8 cellular contexts compared by ENCODE assay signal in the genomic region with DNA sequence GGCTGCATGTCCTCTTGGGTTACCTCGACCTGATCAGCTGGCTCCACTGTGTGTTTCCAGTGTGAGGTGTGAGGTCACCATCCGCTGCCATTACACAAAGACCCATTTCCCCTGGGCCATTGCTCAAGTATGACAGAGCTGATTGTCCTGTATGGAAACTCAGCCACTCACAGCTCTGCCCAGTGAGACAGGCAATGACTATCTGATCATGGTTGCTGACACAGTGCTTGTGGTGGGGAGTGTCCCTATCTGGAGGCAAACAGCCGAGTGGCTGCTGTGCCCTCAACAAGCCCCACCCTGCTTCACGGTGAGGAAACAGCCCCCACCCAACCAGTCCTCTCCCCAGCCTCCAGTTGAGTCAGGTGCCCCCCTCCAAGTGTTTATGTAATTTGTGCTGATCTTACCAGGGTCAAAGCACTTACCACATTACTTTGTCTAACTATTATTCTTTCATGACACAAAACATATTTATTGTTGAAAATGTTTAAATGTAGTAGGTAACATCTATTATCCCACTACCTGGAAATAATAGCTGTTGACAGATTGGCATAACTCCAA. TPM values are rescaled to one million over a fixed set of nuclear protein-coding genes. Genes with fewer than 3 reads are reported as not detected.
A peak's percentile ranks its signal among the peaks of the same experiment; 100 is the strongest.
DNase-seq lines count a peak whose midpoint lies in the region; ATAC-seq, FAIRE-seq and TF ChIP-seq lines count a peak whose summit lies in the region.

No MANE protein-coding gene starts in this region.

- no peak overlapping the region for H3K4me2 ChIP-seq in endothelial cell of umbilical vein (ENCODE audit: insufficient read depth, low read length)

- dilution Hi-C loops in endothelial cell of umbilical vein (cut with MboI; ENCODE audit: extremely low pct_ligation_motif_present, low sequenced_read_pairs), result no loop called here

- intact Hi-C loops in endothelial cell of umbilical vein (cut with micrococcal nuclease), result no loop called here
- intact Hi-C loops in dorsolateral prefrontal cortex (cut with DNase I), result no loop called here

- ATAC-seq in GM19023 (IDR thresholded peaks at IDR 0.05; ENCODE audit: unreplicated experiment) (no peak), GM19452 (IDR thresholded peaks at IDR 0.05; ENCODE audit: unreplicated experiment) (no peak)

- TF ChIP-seq CTCF in endothelial cell of umbilical vein (IDR thresholded peaks at IDR 0.05; ENCODE audit: extremely low read depth in 1 of 2, insufficient read depth in 1 of 2, low read depth in 1 of 2, low read length in 2 of 2), result no peak
- no peak for TF ChIP-seq CTCF in dorsolateral prefrontal cortex (IDR thresholded peaks at IDR 0.05 in 54 of 56, conservative IDR thresholded peaks at IDR 0.05 in 2 of 56; ENCODE audit: low read depth in 1 of 56, partially characterized antibody in 56 of 56)

- H3K4me1 ChIP-seq in endothelial cell of umbilical vein (ENCODE audit: control insufficient read depth, extremely low read depth, insufficient read depth, low read length), result peaks cover 15% of the 10 kb centered on the region

- H3K27me3 Mint-ChIP-seq in IgD-negative memory B cell, result no peaks in the 10 kb centered on the region

- no TSS peak for BruUV-seq in endothelial cell of umbilical vein (replicated peaks; lab: Mats Ljungman, UMichigan)

- no peaks in the 10 kb centered on the region for H3K9me3 ChIP-seq in endothelial cell of umbilical vein (replicated peaks; ENCODE audit: control insufficient read depth, insufficient read depth, low read length)

- peak; percentile 29 to 51 (median 47) for DNase-seq in activated CD4-positive, CD25-positive, alpha-beta regulatory T cell (lab: John Stamatoyannopoulos, UW)
- DNase-seq in endothelial cell of umbilical vein (ENCODE audit: low read depth, low spot score), result no peak
- peak; percentile 44 to 52 for DNase-seq in stimulated activated CD4-positive, alpha-beta T cell treated with anti-CD3 and anti-CD28 coated beads, Interleukin-15, amount 100 ng/mL, for 48 hours (ENCODE audit: low read depth in 2 of 2)
- no peak for DNase-seq in dorsolateral prefrontal cortex
- no peak for DNase-seq in DMS 273 treated with DMSO at 0.1 percent for 48 hours (lab: John Stamatoyannopoulos, UW)

- H3K27ac ChIP-seq in endothelial cell of umbilical vein (ENCODE audit: insufficient read depth, low read depth, low read length) (no peak overlapping the region), dorsolateral prefrontal cortex (peak overlapping the region in 21 of 59 donors; percentile 1 to 72 (median 36))

- H3K36me3 ChIP-seq in endothelial cell of umbilical vein (ENCODE audit: control insufficient read depth in 2 of 2, extremely low read depth in 1 of 2, insufficient read depth in 2 of 2, low read length in 2 of 2), result no peaks in the 10 kb centered on the region

- no peak overlapping the region for H2AFZ ChIP-seq in endothelial cell of umbilical vein (ENCODE audit: low read depth, low read length)

- H3K27me3 ChIP-seq in endothelial cell of umbilical vein (ENCODE audit: control insufficient read depth in 2 of 2, insufficient read depth in 2 of 2, low read length in 2 of 2) (no peaks in the 10 kb centered on the region), dorsolateral prefrontal cortex (no peaks in the 10 kb centered on the region)

- no peak for TF ChIP-seq POLR2A in endothelial cell of umbilical vein (IDR thresholded peaks at IDR 0.05; ENCODE audit: low read depth, low read length)

- H3K4me3 ChIP-seq in endothelial cell of umbilical vein (replicated peaks in 1 of 3; ENCODE audit: insufficient read depth in 1 of 3, low read depth in 1 of 3, low read length in 3 of 3) (no peak overlapping the region), dorsolateral prefrontal cortex (no peak overlapping the region)

- H3K79me2 ChIP-seq in endothelial cell of umbilical vein (ENCODE audit: control insufficient read depth, insufficient read depth, low read length), result no peaks in the 10 kb centered on the region

- POLR2A ChIA-PET in endothelial cell of umbilical vein (lab: Charles Lee), result no interaction called here

- H3K9me1 ChIP-seq in endothelial cell of umbilical vein (replicated peaks; ENCODE audit: control insufficient read depth, extremely low read depth, insufficient read depth, low read length), result no peaks in the 10 kb centered on the region

- peak; percentile 53 for FAIRE-seq in endothelial cell of umbilical vein (lab: Jason Lieb, UNC)

- no peaks in the 10 kb centered on the region for H4K20me1 ChIP-seq in endothelial cell of umbilical vein (replicated peaks; ENCODE audit: control insufficient read depth, extremely low read depth, insufficient read depth, low read length)

- H3K9ac ChIP-seq in endothelial cell of umbilical vein (replicated peaks; ENCODE audit: extremely low read depth, insufficient read depth, low read length), result no peak overlapping the region

- H3K4me1 Mint-ChIP-seq in IgD-negative memory B cell, result peaks cover 66 to 90% (median 73%) of the 10 kb centered on the region in 3 donors

- peaks cover 11% of the 10 kb centered on the region for H3K36me3 Mint-ChIP-seq in IgD-negative memory B cell

- H3K27ac Mint-ChIP-seq in IgD-negative memory B cell, result peak overlapping the region in 2 of 3 donors; percentile 59 to 88

- CTCF ChIA-PET in endothelial cell of umbilical vein (lab: Charles Lee), result interaction anchor here (0.7 to 1.3 kb wide), 2 partner anchors 222 to 359 kb away, joined by 3 read pairs; no protein-coding TSS in a partner anchor

- H3K9me3 Mint-ChIP-seq in IgD-negative memory B cell, result no peaks in the 10 kb centered on the region

- H3K4me3 Mint-ChIP-seq in IgD-negative memory B cell, result peak overlapping the region in 3 of 4 donors; percentile 15 to 74 (median 71)

TF ChIP-seq in endothelial cell of umbilical vein, 7 proteins besides CTCF, POLR2A, EP300 and RAD21:
- TF ChIP-seq, protein P1, sequence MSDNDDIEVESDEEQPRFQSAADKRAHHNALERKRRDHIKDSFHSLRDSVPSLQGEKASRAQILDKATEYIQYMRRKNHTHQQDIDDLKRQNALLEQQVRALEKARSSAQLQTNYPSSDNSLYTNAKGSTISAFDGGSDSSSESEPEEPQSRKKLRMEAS (IDR thresholded peaks at IDR 0.05; ENCODE audit: insufficient read depth, insufficient read length), result no peak
- TF ChIP-seq POLR2AphosphoS5 (IDR thresholded peaks at IDR 0.05; ENCODE audit: insufficient read depth, low read depth, low read length), result no peak
- TF ChIP-seq EZH2 (IDR thresholded peaks at IDR 0.05; ENCODE audit: borderline replicate concordance, low read depth, low read length, severe bottlenecking), result no peak
- TF ChIP-seq GATA2 (IDR thresholded peaks at IDR 0.05; ENCODE audit: insufficient read depth, insufficient read length, low read depth, low read length), result no peak
- no peak for TF ChIP-seq JUN (IDR thresholded peaks at IDR 0.05; ENCODE audit: borderline replicate concordance, insufficient read depth, insufficient read length, low read depth)
- TF ChIP-seq FOS (IDR thresholded peaks at IDR 0.05; ENCODE audit: borderline replicate concordance, insufficient read depth, low read length), result no peak
- no peak for TF ChIP-seq MYC (IDR thresholded peaks at IDR 0.05; ENCODE audit: low read depth, low read length)

RNA-seq across cellular contexts. Expression of a gene that starts 11.7 kb away (rescaled TPM):
- polyA plus RNA-seq in IgD-negative memory B cell (47.1 TPM), endothelial cell of umbilical vein (7.0 and 9.0 TPM in 2 replicates)
- total RNA-seq in endothelial cell of umbilical vein (8.2 and 11.6 TPM in 2 replicates), dorsolateral prefrontal cortex (10 to 100 TPM in 119 of 120 experiments, 1 to 10 TPM in 1; 9.1 to 40.0 (median 25.9) TPM)
- polyA plus RNA-seq in endothelial cell of umbilical vein (2011; cell fraction: cytosol; rRNA removed), result 7.4 and 7.9 TPM in 2 replicates
- polyA plus RNA-seq in endothelial cell of umbilical vein (2011; cell fraction: nucleus; rRNA removed), result 24.1 and 28.8 TPM in 2 replicates
- 5.4 and 5.9 TPM in 2 replicates for polyA plus RNA-seq in endothelial cell of umbilical vein (2012)
- polyA minus RNA-seq in endothelial cell of umbilical vein, result 8.1 and 10.7 TPM in 2 replicates
- 0.20 TPM for polyA minus RNA-seq in endothelial cell of umbilical vein (2011; cell fraction: cytosol; rRNA and poly(A)+ RNA removed)
- 3.5 and 5.5 TPM in 2 replicates for polyA minus RNA-seq in endothelial cell of umbilical vein (2011; cell fraction: nucleus; rRNA and poly(A)+ RNA removed)

Comparison
In these comparisons a context has a peak if more than half of its experiments do, and no peak if none do; other contexts are left out.
1. DNase-seq: peak in activated CD4-positive, CD25-positive, alpha-beta regulatory T cell (4 of 4) and stimulated activated CD4-positive, alpha-beta T cell treated with anti-CD3 and anti-CD28 coated beads, Interleukin-15, amount 100 ng/mL, for 48 hours (2 of 2); none in endothelial cell of umbilical vein (single experiment), dorsolateral prefrontal cortex (0 of 10) and DMS 273 treated with DMSO at 0.1 percent for 48 hours (single experiment).